In the genomic region with DNA sequence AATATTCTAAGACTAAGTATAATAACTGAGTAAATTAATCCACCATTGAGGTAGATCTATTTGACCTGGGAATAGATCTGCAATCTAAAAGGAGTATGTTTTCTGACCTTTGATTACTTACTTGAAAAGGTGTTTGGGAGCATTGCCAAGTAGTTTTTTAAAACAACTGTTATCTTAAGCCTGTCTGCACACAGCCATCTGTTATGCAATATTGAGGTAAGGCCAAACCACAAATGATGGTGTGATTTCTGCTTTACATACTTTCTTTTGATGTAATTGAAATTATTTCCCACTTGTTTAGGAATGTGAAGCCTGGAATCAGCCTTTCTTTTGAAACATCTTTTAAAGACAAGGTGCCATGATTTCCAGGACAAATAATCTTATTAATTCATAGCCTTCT, we compare ENCODE assay signal across 11 cellular contexts.
DNase-seq lines count a peak whose midpoint lies in the region; ATAC-seq and TF ChIP-seq lines count a peak whose summit lies in the region.
"Had no signal": no experiment of that assay in that cellular context is flagged by ENCODE, and none has a peak within 500 bp of the region (broad histone marks: within the 10 kb centered on the region; RNA-seq: fewer than 3 reads in every experiment).

No MANE protein-coding gene starts in this region.

- H3K27me3 Mint-ChIP-seq in natural killer cell (ENCODE audit: low read depth in 2 of 2): no peaks in the 10 kb centered on the region
- no peaks in the 10 kb centered on the region for H3K27me3 Mint-ChIP-seq in activated naive CD8-positive, alpha-beta T cell treated with anti-CD3 and anti-CD28 coated beads, Interleukin-2, amount 50 U/mL, for 24 hours

- no peaks in the 10 kb centered on the region for H3K9me3 Mint-ChIP-seq in natural killer cell
- H3K9me3 Mint-ChIP-seq in activated naive CD8-positive, alpha-beta T cell treated with anti-CD3 and anti-CD28 coated beads, Interleukin-2, amount 50 U/mL, for 24 hours: no peaks in the 10 kb centered on the region

- H3K27ac Mint-ChIP-seq in natural killer cell: peak overlapping the region in 1 of 2 donors; percentile 10
- H3K27ac Mint-ChIP-seq in activated naive CD8-positive, alpha-beta T cell treated with anti-CD3 and anti-CD28 coated beads, Interleukin-2, amount 50 U/mL, for 24 hours: no peak overlapping the region

- no peak for TF ChIP-seq CTCF in choroid plexus epithelial cell (conservative IDR thresholded peaks at IDR 0.05; ENCODE audit: low read depth, low read length)
- TF ChIP-seq CTCF in natural killer cell (IDR thresholded peaks at IDR 0.05): no peak

- intact Hi-C loops in natural killer cell (cut with micrococcal nuclease): no loop called here

- H3K4me3 Mint-ChIP-seq in natural killer cell: no peak overlapping the region
- H3K4me3 Mint-ChIP-seq in activated naive CD8-positive, alpha-beta T cell treated with anti-CD3 and anti-CD28 coated beads, Interleukin-2, amount 50 U/mL, for 24 hours: no peak overlapping the region

- H3K36me3 Mint-ChIP-seq in natural killer cell: peaks cover 16% of the 10 kb centered on the region
- peaks cover 38% of the 10 kb centered on the region for H3K36me3 Mint-ChIP-seq in activated naive CD8-positive, alpha-beta T cell treated with anti-CD3 and anti-CD28 coated beads, Interleukin-2, amount 50 U/mL, for 24 hours (ENCODE audit: low read depth)

- no peak overlapping the region for H3K4me3 ChIP-seq in choroid plexus epithelial cell (ENCODE audit: low read depth, low read length)
- H3K4me3 ChIP-seq: upper lobe of left lung had no signal

- ATAC-seq in natural killer cell (peak; percentile 64 to 81 (median 71)), GM19324 (IDR thresholded peaks at IDR 0.05; ENCODE audit: low FRiP score, unreplicated experiment) (no peak), HG02798 (IDR thresholded peaks at IDR 0.05; ENCODE audit: poor library complexity, unreplicated experiment) (no peak)
- ATAC-seq in activated naive CD8-positive, alpha-beta T cell treated with anti-CD3 and anti-CD28 coated beads, Interleukin-2, amount 50 U/mL, for 24 hours: no peak
- ATAC-seq: HCT116 had no signal

- peak; percentile 51 for DNase-seq in GM03348 (ENCODE audit: low spot score)
- peak; percentile 94 for DNase-seq in NCI-H2171 treated with DMSO at 0.1 percent for 48 hours (lab: John Stamatoyannopoulos, UW)
- DNase-seq in choroid plexus epithelial cell (ENCODE audit: low read depth): peak; percentile 93
- DNase-seq in natural killer cell: no peak
- no peak for DNase-seq in amniotic stem cell (lab: John Stamatoyannopoulos, UW)
- DNase-seq in activated naive CD8-positive, alpha-beta T cell treated with anti-CD3 and anti-CD28 coated beads, Interleukin-2, amount 50 U/mL, for 24 hours: no peak
- DNase-seq: stimulated activated CD4-positive, alpha-beta T cell treated with anti-CD3 and anti-CD28 coated beads, Interleukin-1b, Interleukin-23, amount 100 ng/mL, for 48 hours; upper lobe of left lung had no signal

- H3K4me1 Mint-ChIP-seq in natural killer cell: peaks cover 15 to 21% of the 10 kb centered on the region in 2 donors
- peaks cover 16% of the 10 kb centered on the region for H3K4me1 Mint-ChIP-seq in activated naive CD8-positive, alpha-beta T cell treated with anti-CD3 and anti-CD28 coated beads, Interleukin-2, amount 50 U/mL, for 24 hours

Comparison
In these comparisons a context has a peak if more than half of its experiments do, and no peak if none do; other contexts are left out.
1. DNase-seq: peak in GM03348 (single experiment), NCI-H2171 treated with DMSO at 0.1 percent for 48 hours (single experiment) and choroid plexus epithelial cell (single experiment); none in natural killer cell (single experiment), amniotic stem cell (single experiment) and activated naive CD8-positive, alpha-beta T cell treated with anti-CD3 and anti-CD28 coated beads, Interleukin-2, amount 50 U/mL, for 24 hours (single experiment).
2. ATAC-seq: peak in natural killer cell (3 of 3); none in GM19324 (single experiment), HG02798 (single experiment) and activated naive CD8-positive, alpha-beta T cell treated with anti-CD3 and anti-CD28 coated beads, Interleukin-2, amount 50 U/mL, for 24 hours (single experiment).